20 cellular contexts compared by ENCODE assay signal in genomic region chrX:581717-582116, GRCh38. TPM values are rescaled to one million over a fixed set of nuclear protein-coding genes. Genes with fewer than 3 reads are reported as not detected.
"Had no signal": no experiment of that assay in that cellular context is flagged by ENCODE, and none has a peak within 500 bp of the region (broad histone marks: within the 10 kb centered on the region; RNA-seq: fewer than 3 reads in every experiment).

No MANE protein-coding gene starts in this region.

- H3K4me1 Mint-ChIP-seq: activated B cell treated with CpG ODN at 0.5 μM for 24 hours; activated naive CD4-positive, alpha-beta T cell treated with anti-CD3 and anti-CD28 coated beads, Interleukin-2, amount 50 U/mL, for 24 hours; T-helper 17 cell had no signal

- H3K27me3 ChIP-seq: brain microvascular endothelial cell had no signal

- H3K27me3 Mint-ChIP-seq: activated B cell treated with CpG ODN at 0.5 μM for 24 hours; activated naive CD4-positive, alpha-beta T cell treated with anti-CD3 and anti-CD28 coated beads, Interleukin-2, amount 50 U/mL, for 24 hours; T-helper 17 cell had no signal

- H3K9me3 Mint-ChIP-seq: activated B cell treated with CpG ODN at 0.5 μM for 24 hours had no signal

- ATAC-seq: K562, T-helper 17 cell had no signal

- H3K4me3 ChIP-seq: K562 had no signal

- DNase-seq: activated B cell treated with CpG ODN at 0.5 μM for 24 hours; activated CD4-positive, alpha-beta T cell treated with anti-CD3 and anti-CD28 coated beads for 1 hour; activated CD8-positive, alpha-beta memory T cell treated with anti-CD3 and anti-CD28 coated beads for 24 hours; activated T-cell treated with anti-CD3 and anti-CD28 coated beads, Interleukin-2, amount 50 U/mL, for 72 hours; brain microvascular endothelial cell; cerebellar nuclear complex; Karpas-422; NCI-H1417; NCI-H1930; NCI-H2171 treated with DMSO at 0.1 percent for 48 hours; NCI-H226; NCI-H510A; NCI-H526 treated with DMSO at 0.1 percent for 48 hours; NCI-H82; SHP77 treated with DMSO at 0.1 percent for 48 hours; T-helper 17 cell; T1000 had no signal

- H3K4me3 Mint-ChIP-seq: activated B cell treated with CpG ODN at 0.5 μM for 24 hours; activated naive CD4-positive, alpha-beta T cell treated with anti-CD3 and anti-CD28 coated beads, Interleukin-2, amount 50 U/mL, for 24 hours; activated T-cell treated with anti-CD3 and anti-CD28 coated beads, Interleukin-2, amount 50 U/mL, for 72 hours; T-helper 17 cell had no signal

- H3K36me3 Mint-ChIP-seq: activated naive CD4-positive, alpha-beta T cell treated with anti-CD3 and anti-CD28 coated beads, Interleukin-2, amount 50 U/mL, for 24 hours had no signal

- H3K27ac Mint-ChIP-seq: activated B cell treated with CpG ODN at 0.5 μM for 24 hours; activated naive CD4-positive, alpha-beta T cell treated with anti-CD3 and anti-CD28 coated beads, Interleukin-2, amount 50 U/mL, for 24 hours; T-helper 17 cell had no signal

- H3K36me3 ChIP-seq: brain microvascular endothelial cell had no signal

RNA-seq across cellular contexts. Expression of gene SHOX, which starts 48.9 kb away (rescaled TPM):
- total RNA-seq: activated B cell treated with CpG ODN at 0.5 μM for 24 hours; activated T-cell treated with anti-CD3 and anti-CD28 coated beads, Interleukin-2, amount 50 U/mL, for 72 hours; K562; SK-MEL-5; T-helper 17 cell had no signal
